In genomic region chr11:66211100-66211499, GRCh38 we compare ENCODE assay signal across 29 cellular contexts.
"Had no signal": no experiment of that assay in that cellular context is flagged by ENCODE, and none has a peak within 500 bp of the region (broad histone marks: within the 10 kb centered on the region; RNA-seq: fewer than 3 reads in every experiment).

No MANE protein-coding gene starts in this region.

- H3K4me3 ChIP-seq: ascending aorta, cardiac muscle cell, pancreas, psoas muscle, smooth muscle cell, thoracic aorta had no signal

- H3K27ac Mint-ChIP-seq: activated naive CD8-positive, alpha-beta T cell treated with anti-CD3 and anti-CD28 coated beads for 36 hours; brain had no signal

- H3K27me3 ChIP-seq: ascending aorta, cardiac muscle cell, pancreas had no signal

- H3K27ac ChIP-seq: ascending aorta, cardiac muscle cell, pancreas, psoas muscle, thoracic aorta, WERI-Rb-1 had no signal

- H3K9me3 ChIP-seq: ascending aorta, pancreas, psoas muscle, thoracic aorta had no signal

- H3K4me1 Mint-ChIP-seq: brain had no signal

- H3K4me3 Mint-ChIP-seq: activated naive CD8-positive, alpha-beta T cell treated with anti-CD3 and anti-CD28 coated beads for 36 hours; brain; naive thymus-derived CD4-positive, alpha-beta T cell had no signal

- H3K27me3 Mint-ChIP-seq: activated naive CD8-positive, alpha-beta T cell treated with anti-CD3 and anti-CD28 coated beads for 36 hours; brain; naive thymus-derived CD4-positive, alpha-beta T cell had no signal

- ATAC-seq: activated CD4-positive, CD25-positive, alpha-beta regulatory T cell treated with anti-CD3 and anti-CD28 coated beads, Interleukin-2, amount 50 U/mL, for 24 hours; esophagus mucosa; naive thymus-derived CD4-positive, alpha-beta T cell; psoas muscle had no signal

- DNase-seq: activated CD4-positive, alpha-beta T cell treated with anti-CD3 and anti-CD28 coated beads for 48 hours; activated CD4-positive, alpha-beta T cell treated with anti-CD3 and anti-CD28 coated beads, Interleukin-2, amount 50 U/mL, for 48 hours; activated effector memory CD4-positive, alpha-beta T cell treated with Interleukin-2 at 50 U/mL for 16 hours; activated naive CD4-positive, alpha-beta T cell treated with Interleukin-2 at 50 U/mL for 16 hours; activated naive CD8-positive, alpha-beta T cell treated with anti-CD3 and anti-CD28 coated beads for 36 hours; cortex of kidney; foreskin fibroblast; hippocampal formation; left cardiac atrium; mammary epithelial cell; midbrain; naive thymus-derived CD4-positive, alpha-beta T cell; nucleus accumbens; pancreas; psoas muscle; stimulated activated CD4-positive, alpha-beta T cell treated with anti-CD3 and anti-CD28 coated beads, Interleukin-1b, Interleukin-23, amount 100 ng/mL, for 48 hours; stimulated activated CD4-positive, alpha-beta T cell treated with anti-CD3 and anti-CD28 coated beads, Interleukin-4, amount 100 ng/mL, for 4 hours; stimulated activated CD8-positive, alpha-beta memory T cell treated with anti-CD3 and anti-CD28 coated beads, Interleukin-4, amount 100 ng/mL, for 48 hours; stimulated activated naive CD4-positive, alpha-beta T cell; T1000; trophoblast cell; WERI-Rb-1 had no signal

- H3K4me1 ChIP-seq: ascending aorta, psoas muscle had no signal

- H3K9me3 Mint-ChIP-seq: activated naive CD8-positive, alpha-beta T cell treated with anti-CD3 and anti-CD28 coated beads for 36 hours had no signal
